ENCODE assay signal across 1 cellular context in genomic region chr12:12558291-12558690, GRCh38.
TF ChIP-seq lines count a peak whose summit lies in the region.

No MANE protein-coding gene starts in this region.

TF ChIP-seq in HepG2, 621 proteins besides CTCF, POLR2A, EP300 and RAD21:
- TF ChIP-seq ZNF260 (CRISPR knock-in tag; IDR thresholded peaks at IDR 0.05; ENCODE audit: borderline replicate concordance, low read depth) (no peak), NR2F6 (IDR thresholded peaks at IDR 0.05) (0 out of 2 replicates have a peak, but pooled peaks have one; percentile 9), NR2F6 (CRISPR knock-in tag; IDR thresholded peaks at IDR 0.05) (0 out of 2 replicates have a peak, but pooled peaks have one; percentile 29), GATAD2A (CRISPR knock-in tag; IDR thresholded peaks at IDR 0.05) (no peak), TEF (CRISPR knock-in tag; IDR thresholded peaks at IDR 0.05) (no peak), SIX4 (CRISPR knock-in tag; IDR thresholded peaks at IDR 0.05) (no peak), ZNF3 (CRISPR knock-in tag; IDR thresholded peaks at IDR 0.05) (peak; percentile 65; the same call in 1 of the 2 replicates), ZNF724P (CRISPR knock-in tag; IDR thresholded peaks at IDR 0.05; ENCODE audit: borderline replicate concordance) (no peak), SUZ12 (IDR thresholded peaks at IDR 0.05; ENCODE audit: low read depth, low read length) (no peak), FOSL2 (CRISPR knock-in tag; IDR thresholded peaks at IDR 0.05) (0 out of 2 replicates have a peak, but pooled peaks have one; percentile 12), MBNL3 (CRISPR knock-in tag; conservative IDR thresholded peaks at IDR 0.05) (no peak), PBX2 (CRISPR knock-in tag; IDR thresholded peaks at IDR 0.05) (no peak), ZMYM3 (CRISPR knock-in tag; IDR thresholded peaks at IDR 0.05) (0 out of 2 replicates have a peak, but pooled peaks have one; percentile 36), ZBTB38 (CRISPR knock-in tag; IDR thresholded peaks at IDR 0.05) (0 out of 2 replicates have a peak, but pooled peaks have one; percentile 41), MTF1 (CRISPR knock-in tag; IDR thresholded peaks at IDR 0.05) (no peak), ZNF770 (CRISPR knock-in tag; IDR thresholded peaks at IDR 0.05) (peak; percentile 98), ASH2L (IDR thresholded peaks at IDR 0.05; ENCODE audit: insufficient read length, low read depth, low read length) (peak; percentile 10)
